Comparison of ENCODE assay signal across 1 cellular context in genomic region chrX:78493180-78493579, GRCh38.
TF ChIP-seq lines count a peak whose summit lies in the region.

No MANE protein-coding gene starts in this region.

TF ChIP-seq in GM23338, 12 proteins besides CTCF, POLR2A, EP300 and RAD21 (continued from another document):
- TF ChIP-seq ZNF462 (CRISPR knock-in tag; IDR thresholded peaks at IDR 0.05) (no peak), STAT1 (IDR thresholded peaks at IDR 0.05; ENCODE audit: unreplicated experiment) (no peak)
